17 cellular contexts compared by ENCODE assay signal in the genomic region with DNA sequence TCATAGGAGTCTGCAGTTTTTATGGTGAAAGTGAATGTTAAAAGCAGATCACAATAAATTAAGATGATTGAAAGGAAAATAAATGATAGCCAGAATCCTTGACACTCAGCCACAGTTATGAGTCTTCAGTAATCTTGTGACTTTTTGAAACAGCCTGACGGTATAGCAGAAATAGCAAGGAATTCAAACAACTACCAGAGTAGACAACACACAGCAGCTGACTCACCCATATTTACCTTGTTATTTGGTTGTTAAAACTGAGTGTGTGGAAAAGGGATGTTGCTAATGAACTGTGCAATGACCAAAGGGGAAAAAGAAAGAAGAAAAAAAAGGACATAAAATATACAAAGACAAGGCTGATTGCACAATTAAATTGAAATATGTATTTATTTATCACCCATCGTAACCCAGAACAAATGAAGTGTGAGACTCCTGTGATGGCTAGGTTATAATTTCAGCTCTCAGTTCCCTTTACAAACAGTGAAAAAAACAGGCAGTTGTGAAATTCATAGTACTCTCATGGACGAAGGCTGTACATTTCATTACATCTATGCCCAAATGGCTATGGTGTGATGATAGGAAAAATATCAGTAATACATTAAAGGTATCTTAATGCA.
"Had no signal": no experiment of that assay in that cellular context is flagged by ENCODE, and none has a peak within 500 bp of the region (broad histone marks: within the 10 kb centered on the region; RNA-seq: fewer than 3 reads in every experiment).

No MANE protein-coding gene starts in this region.

- H3K9ac ChIP-seq: neural progenitor cell had no signal

- H3K4me2 ChIP-seq: neural progenitor cell had no signal

- H3K9me3 ChIP-seq: adrenal gland, ovary had no signal

- H3K4me3 ChIP-seq: adrenal gland, esophagus muscularis mucosa, lung, neural progenitor cell, ovary had no signal

- H2AFZ ChIP-seq: neural progenitor cell had no signal

- H3K27ac ChIP-seq: adrenal gland, esophagus muscularis mucosa, neural progenitor cell, ovary, WERI-Rb-1 had no signal

- H3K4me1 ChIP-seq: adrenal gland, esophagus muscularis mucosa, neural progenitor cell had no signal

- H3K27me3 ChIP-seq: adrenal gland, esophagus muscularis mucosa, neural progenitor cell, ovary had no signal

- DNase-seq: activated CD4-positive, alpha-beta T cell treated with anti-CD3 and anti-CD28 coated beads, Interleukin-2, amount 50 U/mL, for 48 hours; activated CD8-positive, alpha-beta memory T cell treated with anti-CD3 and anti-CD28 coated beads, Interleukin-2, amount 10 ng/mL, durations not matched to agents 7 days and 5 days; activated effector memory CD4-positive, alpha-beta T cell treated with Interleukin-2 at 50 U/mL for 16 hours; activated naive CD4-positive, alpha-beta T cell treated with anti-CD3 and anti-CD28 coated beads, Interleukin-2, amount 50 U/mL, for 16 hours; activated T-cell treated with anti-CD3 and anti-CD28 coated beads, Interleukin-2, amount 50 U/mL, for 1 hour; adrenal gland; caudate nucleus; foreskin melanocyte; head of caudate nucleus; left colon; naive B cell; ovary; WERI-Rb-1 had no signal

- H3K36me3 ChIP-seq: adrenal gland, esophagus muscularis mucosa, neural progenitor cell, ovary, WERI-Rb-1 had no signal

- ATAC-seq: activated CD8-positive, alpha-beta memory T cell treated with anti-CD3 and anti-CD28 coated beads, Interleukin-2, amount 10 ng/mL, durations not matched to agents 7 days and 5 days; left colon; sciatic nerve had no signal
